In the genomic region with DNA sequence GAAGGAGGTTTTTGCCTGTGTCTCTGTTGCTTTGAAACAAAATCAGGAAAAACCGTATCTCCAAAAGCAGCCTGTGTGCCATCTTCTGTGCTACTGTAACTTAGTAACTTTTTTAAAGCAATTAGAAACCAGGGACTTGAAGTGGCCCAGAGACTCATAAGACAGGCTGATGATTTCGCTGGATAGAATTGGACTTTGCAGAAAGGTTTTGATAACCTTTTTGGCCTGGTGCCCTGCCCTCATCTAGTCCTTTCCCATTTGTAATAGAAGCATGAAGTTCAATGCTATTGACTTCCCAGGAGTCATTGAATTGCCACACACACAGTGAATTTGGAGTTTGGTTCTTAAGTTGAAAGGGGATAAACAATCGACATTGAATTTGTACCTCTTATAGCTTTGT, we compare ENCODE assay signal across 20 cellular contexts.
"Had no signal": no experiment of that assay in that cellular context is flagged by ENCODE, and none has a peak within 500 bp of the region (broad histone marks: within the 10 kb centered on the region; RNA-seq: fewer than 3 reads in every experiment).

No MANE protein-coding gene starts in this region.

- ATAC-seq: activated CD8-positive, alpha-beta T cell treated with anti-CD3 and anti-CD28 coated beads for 36 hours; activated naive CD8-positive, alpha-beta T cell treated with anti-CD3 and anti-CD28 coated beads, Interleukin-2, amount 50 U/mL, for 24 hours; activated T-cell treated with anti-CD3 and anti-CD28 coated beads, Interleukin-2, amount 50 U/mL, for 72 hours; esophagus mucosa; stimulated activated naive CD8-positive, alpha-beta T cell treated with anti-CD3 and anti-CD28 coated beads, Interleukin-15, Interleukin-2, amounts not matched to agents 100 U/mL and 50 U/mL, for 24 hours; upper lobe of right lung had no signal

- H3K27me3 ChIP-seq: ascending aorta, dorsolateral prefrontal cortex, suprapubic skin, upper lobe of right lung had no signal

- H3K9me3 ChIP-seq: ascending aorta, suprapubic skin, upper lobe of right lung had no signal

- H3K4me3 ChIP-seq: ascending aorta, dorsolateral prefrontal cortex, suprapubic skin, upper lobe of right lung had no signal

- H3K27ac ChIP-seq: dorsolateral prefrontal cortex, suprapubic skin, upper lobe of right lung had no signal

- H3K36me3 ChIP-seq: ascending aorta, suprapubic skin, upper lobe of right lung had no signal

- DNase-seq: activated CD4-positive, alpha-beta T cell treated with anti-CD3 and anti-CD28 coated beads for 4 hours; activated CD8-positive, alpha-beta memory T cell treated with anti-CD3 and anti-CD28 coated beads, Interleukin-2, amount 50 U/mL, for 4 hours; activated CD8-positive, alpha-beta T cell treated with anti-CD3 and anti-CD28 coated beads for 36 hours; activated naive CD4-positive, alpha-beta T cell; activated naive CD8-positive, alpha-beta T cell treated with anti-CD3 and anti-CD28 coated beads, Interleukin-2, amount 50 U/mL, for 24 hours; activated T-cell treated with anti-CD3 and anti-CD28 coated beads, Interleukin-2, amount 50 U/mL, for 72 hours; dorsolateral prefrontal cortex; foreskin fibroblast; mesenchymal stem cell; nephron progenitor cell; stimulated activated CD4-positive, alpha-beta T cell treated with anti-CD3 and anti-CD28 coated beads, Interleukin-4, amount 100 ng/mL, for 1 hour; stimulated activated CD8-positive, alpha-beta memory T cell treated with anti-CD3 and anti-CD28 coated beads, Interleukin-4, amount 100 ng/mL, for 48 hours; stimulated activated naive CD8-positive, alpha-beta T cell treated with anti-CD3 and anti-CD28 coated beads, Interleukin-15, Interleukin-2, amounts not matched to agents 100 U/mL and 50 U/mL, for 24 hours; T-helper 9 cell; upper lobe of right lung had no signal

- H3K4me1 ChIP-seq: suprapubic skin, upper lobe of right lung had no signal

- FAIRE-seq: bronchial epithelial cell, keratinocyte had no signal
